In the genomic region with DNA sequence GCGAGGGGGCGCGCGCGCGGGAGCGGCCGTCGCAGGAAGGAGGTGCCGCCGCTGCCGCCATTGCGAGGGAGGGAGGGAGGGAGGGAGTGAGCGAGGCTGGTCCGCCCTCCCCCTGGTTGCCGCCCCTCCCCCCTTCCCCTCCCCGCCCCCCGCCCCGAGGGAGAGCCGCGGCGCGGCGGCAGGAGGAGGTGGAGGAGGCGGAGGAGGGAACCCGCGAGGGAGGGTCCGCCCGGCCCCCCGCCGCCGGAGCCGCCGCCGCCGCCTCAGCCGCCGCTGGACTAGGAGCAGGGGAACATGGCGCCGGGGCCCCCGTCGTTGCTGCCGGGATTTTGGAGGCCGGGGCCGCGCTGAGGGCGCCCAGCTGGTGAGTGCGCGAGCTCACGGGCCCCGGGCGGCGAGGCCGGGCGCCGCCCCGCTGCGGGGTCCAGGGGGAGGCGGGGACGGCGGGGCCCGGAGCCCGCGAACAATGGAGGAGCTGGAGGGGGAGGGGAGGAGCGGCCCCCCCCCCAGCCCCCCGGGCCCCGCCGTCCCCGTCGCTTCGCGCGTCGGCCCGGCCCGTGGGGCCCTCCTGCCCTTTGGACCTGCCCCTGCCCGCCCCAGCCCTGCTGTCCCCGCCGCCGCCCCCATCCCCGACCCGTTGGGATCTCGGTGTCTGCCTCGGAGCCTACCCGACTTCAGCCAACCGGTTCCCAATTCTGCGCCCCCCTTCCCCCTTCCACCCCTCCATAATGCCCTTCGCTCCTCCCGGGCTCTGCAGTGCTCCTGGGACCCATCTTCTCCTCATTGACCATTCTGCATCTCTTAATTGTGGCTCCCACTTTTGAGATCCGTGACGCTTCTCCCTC, we compare ENCODE assay signal across 8 cellular contexts. TPM values are rescaled to one million over a fixed set of nuclear protein-coding genes. Genes with fewer than 3 reads are reported as not detected.
DNase-seq lines count a peak whose midpoint lies in the region; ATAC-seq and TF ChIP-seq lines count a peak whose summit lies in the region.

ARHGAP35 (plus strand) TSS at position 152 of the 845 bp plus-strand sequence. CDS start 57,679 bp downstream, outside the sequence.

- peaks cover 25% of the 10 kb centered on the region for H3K4me1 Mint-ChIP-seq in activated CD4-positive, alpha-beta memory T cell treated with anti-CD3 and anti-CD28 coated beads, Interleukin-2, amount 10 ng/mL, durations not matched to agents 7 days and 5 days

- no peaks in the 10 kb centered on the region for H3K36me3 ChIP-seq in HUES48 (ENCODE audit: control insufficient read depth, insufficient read depth, low read length)
- no peaks in the 10 kb centered on the region for H3K36me3 ChIP-seq in muscle layer of colon (ENCODE audit: insufficient read depth, low read length)
- no peaks in the 10 kb centered on the region for H3K36me3 ChIP-seq in upper lobe of left lung

- POLR2A ChIA-PET in activated CD4-positive, alpha-beta memory T cell treated with anti-CD3 and anti-CD28 coated beads, Interleukin-2, amount 10 ng/mL, durations not matched to agents 7 days and 5 days (lab: Charles Lee) = interaction anchor here (0.6 to 4.3 kb wide), 14 partner anchors 11 to 1988 kb away, joined by 3 to 27 read pairs (median 3); partner anchors contain the start of genes AP2S1, CCDC9, SLC1A5 and TMEM160

- peak within 1 kb of the TSS; percentile 91 for H3K4me3 ChIP-seq in HUES48 (ENCODE audit: low read depth, low read length)
- H3K4me3 ChIP-seq in muscle layer of colon (ENCODE audit: low read depth in 1 of 2, low read length in 2 of 2) = peak within 1 kb of the TSS; percentile 71 to 73
- peak within 1 kb of the TSS; percentile 73 to 90 (median 85) for H3K4me3 ChIP-seq in upper lobe of left lung

- peak within 1 kb of the TSS; percentile 88 for H3K27ac Mint-ChIP-seq in activated CD4-positive, alpha-beta memory T cell treated with anti-CD3 and anti-CD28 coated beads, Interleukin-2, amount 10 ng/mL, durations not matched to agents 7 days and 5 days

- H3K9me3 ChIP-seq in HUES48 (ENCODE audit: control insufficient read depth, insufficient read depth, low read length) (no peaks in the 10 kb centered on the region), muscle layer of colon (ENCODE audit: low read length) (no peaks in the 10 kb centered on the region), upper lobe of left lung (no peaks in the 10 kb centered on the region)

- CTCF ChIA-PET in activated CD4-positive, alpha-beta memory T cell treated with anti-CD3 and anti-CD28 coated beads, Interleukin-2, amount 10 ng/mL, durations not matched to agents 7 days and 5 days (lab: Charles Lee) = interaction anchor here (1.8 kb wide), 1 partner anchor 94 kb away, joined by 5 read pairs; no protein-coding TSS in a partner anchor

- peak; percentile 69 for DNase-seq in activated CD8-positive, alpha-beta memory T cell treated with anti-CD3 and anti-CD28 coated beads for 24 hours
- DNase-seq in activated CD8-positive, alpha-beta memory T cell treated with anti-CD3 and anti-CD28 coated beads, Interleukin-2, amount 50 U/mL, for 48 hours = no peak
- DNase-seq in activated CD4-positive, alpha-beta memory T cell treated with anti-CD3 and anti-CD28 coated beads, Interleukin-2, amount 10 ng/mL, durations not matched to agents 7 days and 5 days = peak; percentile 86
- DNase-seq in epithelial cell of prostate (ENCODE audit: low read depth, low spot score) (no peak), upper lobe of left lung (peak; percentile 75 to 94)

- H3K27me3 Mint-ChIP-seq in activated CD4-positive, alpha-beta memory T cell treated with anti-CD3 and anti-CD28 coated beads, Interleukin-2, amount 10 ng/mL, durations not matched to agents 7 days and 5 days = no peaks in the 10 kb centered on the region

- WGBS in upper lobe of left lung, 2 donors = 0 to 1% methylated on average over 14 to 19 of the region's 91 CpGs

- H3K9ac ChIP-seq in HUES48 (ENCODE audit: low read depth, low read length) (peak within 1 kb of the TSS; percentile 94), muscle layer of colon (ENCODE audit: low read length) (peak within 1 kb of the TSS; percentile 46)

- H3K36me3 Mint-ChIP-seq in activated CD4-positive, alpha-beta memory T cell treated with anti-CD3 and anti-CD28 coated beads, Interleukin-2, amount 10 ng/mL, durations not matched to agents 7 days and 5 days (ENCODE audit: low read depth) = peaks cover 3% of the 10 kb centered on the region

- H3K4me1 ChIP-seq in HUES48 (ENCODE audit: control insufficient read depth, insufficient read depth, low read length) = peaks cover 37% of the 10 kb centered on the region
- peaks cover 49% of the 10 kb centered on the region for H3K4me1 ChIP-seq in muscle layer of colon (ENCODE audit: insufficient read depth, low read length)
- peaks cover 46 to 68% (median 60%) of the 10 kb centered on the region in 4 donors for H3K4me1 ChIP-seq in upper lobe of left lung

- H3K27ac ChIP-seq in HUES48 (ENCODE audit: low read depth, low read length) = peak within 1 kb of the TSS; percentile 99
- H3K27ac ChIP-seq in epithelial cell of prostate = peak within 1 kb of the TSS; percentile 84
- peak within 1 kb of the TSS; percentile 95 for H3K27ac ChIP-seq in muscle layer of colon (ENCODE audit: low read depth, low read length)
- H3K27ac ChIP-seq in upper lobe of left lung = peak within 1 kb of the TSS; percentile 90 to 98 (median 96)

- TF ChIP-seq CTCF in upper lobe of left lung (IDR thresholded peaks at IDR 0.05) = no peak

- peak; percentile 38 to 79 for ATAC-seq in upper lobe of left lung (ENCODE audit: low FRiP score in 2 of 2)
- ATAC-seq in GM19351 (IDR thresholded peaks at IDR 0.05; ENCODE audit: unreplicated experiment) = no peak

- no peaks in the 10 kb centered on the region for H3K27me3 ChIP-seq in HUES48 (ENCODE audit: control insufficient read depth, insufficient read depth, low read length)
- H3K27me3 ChIP-seq in muscle layer of colon (ENCODE audit: control insufficient read depth in 1 of 2, insufficient read depth in 2 of 2, low read length in 2 of 2) = no peaks in the 10 kb centered on the region
- no peaks in the 10 kb centered on the region for H3K27me3 ChIP-seq in upper lobe of left lung

- peak within 1 kb of the TSS; percentile 77 for H3K4me3 Mint-ChIP-seq in activated CD4-positive, alpha-beta memory T cell treated with anti-CD3 and anti-CD28 coated beads, Interleukin-2, amount 10 ng/mL, durations not matched to agents 7 days and 5 days

- TF ChIP-seq EP300 in upper lobe of left lung (IDR thresholded peaks at IDR 0.05) = no peak

- TF ChIP-seq POLR2A in upper lobe of left lung (IDR thresholded peaks at IDR 0.05) = peak in 1 of 4 donors; percentile 15

- no peaks in the 10 kb centered on the region for H3K9me3 Mint-ChIP-seq in activated CD4-positive, alpha-beta memory T cell treated with anti-CD3 and anti-CD28 coated beads, Interleukin-2, amount 10 ng/mL, durations not matched to agents 7 days and 5 days

RNA-seq across cellular contexts. Expression of gene ARHGAP35, which starts in this region (rescaled TPM):
- 10 to 100 TPM; 35.4 to 36.0 TPM for total RNA-seq in activated CD4-positive, alpha-beta memory T cell treated with anti-CD3 and anti-CD28 coated beads, Interleukin-2, amount 10 ng/mL, durations not matched to agents 7 days and 5 days
- total RNA-seq in upper lobe of left lung = 10 to 100 TPM; 56.0 to 80.6 (median 65.7) TPM

Comparison
In these comparisons a context has a peak if more than half of its experiments do, and no peak if none do; other contexts are left out.
1. DNase-seq: peak in activated CD8-positive, alpha-beta memory T cell treated with anti-CD3 and anti-CD28 coated beads for 24 hours (single experiment), activated CD4-positive, alpha-beta memory T cell treated with anti-CD3 and anti-CD28 coated beads, Interleukin-2, amount 10 ng/mL, durations not matched to agents 7 days and 5 days (single experiment) and upper lobe of left lung (2 of 2); none in activated CD8-positive, alpha-beta memory T cell treated with anti-CD3 and anti-CD28 coated beads, Interleukin-2, amount 50 U/mL, for 48 hours (single experiment) and epithelial cell of prostate (single experiment).
2. Peak in every context shown above with its lines, with median percentiles within 50 percentile points of each other: H3K27ac ChIP-seq and H3K4me3 ChIP-seq.